In the genomic region with DNA sequence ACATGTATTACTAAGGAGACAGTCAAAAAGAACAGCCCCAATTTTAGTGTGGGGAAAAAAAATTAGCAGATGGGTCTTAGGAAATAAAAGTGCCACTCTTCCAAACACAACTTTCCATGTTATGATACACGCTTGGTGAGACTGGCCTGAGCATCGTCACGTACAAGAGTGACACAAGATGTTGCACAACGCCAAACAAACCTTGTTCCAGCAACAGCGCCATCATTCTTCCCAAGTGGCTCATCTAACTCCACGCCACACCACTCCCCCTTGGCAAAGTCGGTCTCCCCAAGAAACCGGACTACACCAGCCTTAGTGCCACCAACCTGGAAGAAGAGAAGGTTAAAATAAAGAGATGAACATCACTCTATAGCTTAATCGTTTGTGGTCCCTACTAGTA, we compare ENCODE assay signal across 24 cellular contexts. TPM values are rescaled to one million over a fixed set of nuclear protein-coding genes. Genes with fewer than 3 reads are reported as not detected.
A peak's percentile ranks its signal among the peaks of the same experiment; 100 is the strongest.
DNase-seq lines count a peak whose midpoint lies in the region; ATAC-seq and TF ChIP-seq lines count a peak whose summit lies in the region.
"Had no signal": no experiment of that assay in that cellular context is flagged by ENCODE, and none has a peak within 500 bp of the region (broad histone marks: within the 10 kb centered on the region; RNA-seq: fewer than 3 reads in every experiment).

No MANE protein-coding gene starts in this region.

- H3K79me2 ChIP-seq in GM23248 (ENCODE audit: insufficient read depth): peaks cover 59% of the 10 kb centered on the region
- peaks cover 23% of the 10 kb centered on the region for H3K79me2 ChIP-seq in osteoblast (ENCODE audit: insufficient read depth, low read length)

- H3K9me3 ChIP-seq in GM23248 (ENCODE audit: low read depth) (no peaks in the 10 kb centered on the region), osteoblast (ENCODE audit: low read depth, low read length) (no peaks in the 10 kb centered on the region), tibial nerve (no peaks in the 10 kb centered on the region), esophagus squamous epithelium (no peaks in the 10 kb centered on the region)
- H3K9me3 ChIP-seq: adrenal gland, heart left ventricle, SK-N-SH, stomach, upper lobe of right lung had no signal

- H3K36me3 ChIP-seq in GM23248 (ENCODE audit: low read depth) (peaks cover 17% of the 10 kb centered on the region; the same call in 1 of the 2 replicates), osteoblast (ENCODE audit: insufficient read depth, low read length) (peaks cover 29% of the 10 kb centered on the region), tibial nerve (peaks cover 2 to 42% (median 11%) of the 10 kb centered on the region in 3 donors), esophagus squamous epithelium (peaks cover 0 to 63% (median 22%) of the 10 kb centered on the region in 3 donors)

- peak; percentile 94 for DNase-seq in GM23248
- no peak for DNase-seq in endothelial cell (ENCODE audit: low spot score)
- no peak for DNase-seq in osteoblast (ENCODE audit: insufficient read length, low spot score, missing footprints)
- DNase-seq in tibial nerve (ENCODE audit: low spot score in 2 of 2): peak; percentile 26 to 52
- DNase-seq in esophagus squamous epithelium (lab: John Stamatoyannopoulos, UW): no peak
- DNase-seq in NCI-H2081 (lab: John Stamatoyannopoulos, UW): no peak
- DNase-seq: activated T-cell treated with anti-CD3 and anti-CD28 coated beads for 4 hours; AML-193; CD4-positive, alpha-beta T cell; cerebellar nuclear complex; dorsolateral prefrontal cortex; heart left ventricle; kidney glomerular epithelial cell; NCI-H1105; NCI-H187 treated with DMSO at 0.1 percent for 48 hours; NCI-H524 treated with DMSO at 0.1 percent for 48 hours; PC-3; SK-N-SH; stomach; T-helper 17 cell; upper lobe of right lung had no signal

- intact Hi-C loops in esophagus squamous epithelium (cut with DNase I): no loop called here

- no peaks in the 10 kb centered on the region for H3K9me2 ChIP-seq in GM23248 (ENCODE audit: insufficient read depth)
- H3K9me2 ChIP-seq: SK-N-SH had no signal

- H3K4me2 ChIP-seq in GM23248 (ENCODE audit: unreplicated experiment) (no peak overlapping the region), osteoblast (ENCODE audit: insufficient read depth, low read length) (no peak overlapping the region)
- H3K4me2 ChIP-seq: SK-N-SH had no signal

- H3K4me1 ChIP-seq in GM23248 (ENCODE audit: insufficient read depth): peaks cover 38% of the 10 kb centered on the region
- H3K4me1 ChIP-seq in osteoblast (ENCODE audit: insufficient read depth, low read length): peaks cover 30% of the 10 kb centered on the region
- H3K4me1 ChIP-seq in tibial nerve: peaks cover 0 to 35% (median 13%) of the 10 kb centered on the region in 4 donors
- H3K4me1 ChIP-seq in esophagus squamous epithelium: peaks cover 0 to 25% (median 21%) of the 10 kb centered on the region in 3 donors

- H3K27me3 Mint-ChIP-seq in endothelial cell (ENCODE audit: unreplicated experiment): peaks cover 6% of the 10 kb centered on the region
- H3K27me3 Mint-ChIP-seq: brain; CD4-positive, alpha-beta T cell; T-helper 17 cell had no signal

- H3F3A ChIP-seq in GM23248 (ENCODE audit: insufficient read depth): peaks cover 30% of the 10 kb centered on the region

- no peak for ATAC-seq in HG03159 (IDR thresholded peaks at IDR 0.05; ENCODE audit: unreplicated experiment)
- ATAC-seq: heart left ventricle, PC-3, T-helper 17 cell, upper lobe of right lung had no signal

- TF ChIP-seq CTCF in endothelial cell (IDR thresholded peaks at IDR 0.05; ENCODE audit: unreplicated experiment): no peak
- no peak for TF ChIP-seq CTCF in osteoblast (IDR thresholded peaks at IDR 0.05; ENCODE audit: extremely low read depth, low read depth, low read length)
- TF ChIP-seq CTCF in tibial nerve (IDR thresholded peaks at IDR 0.05): no peak
- no peak for TF ChIP-seq CTCF in esophagus squamous epithelium (IDR thresholded peaks at IDR 0.05)

- no peak overlapping the region for H3K27ac Mint-ChIP-seq in endothelial cell (ENCODE audit: unreplicated experiment)
- H3K27ac Mint-ChIP-seq: CD4-positive, alpha-beta T cell had no signal

- H3K27ac ChIP-seq in GM23248 (peak overlapping the region; percentile 70), osteoblast (ENCODE audit: low read depth, low read length) (peak overlapping the region; percentile 61), tibial nerve (no peak overlapping the region), esophagus squamous epithelium (no peak overlapping the region)
- H3K27ac ChIP-seq: dorsolateral prefrontal cortex, stomach, upper lobe of right lung had no signal

- H4K20me1 ChIP-seq in GM23248 (ENCODE audit: insufficient read depth): no peaks in the 10 kb centered on the region
- H4K20me1 ChIP-seq in osteoblast (ENCODE audit: insufficient read depth, low read length): no peaks in the 10 kb centered on the region

- WGBS in GM23248 (ENCODE audit: low coverage in 1 of 2, low lambda C conversion rate in 2 of 2, missing lambda C conversion rate in 2 of 2), 2 experiments: 21 to 26% methylated on average over 9 of the region's 9 CpGs
- 88 to 94% methylated on average over 9 of the region's 9 CpGs for WGBS in tibial nerve, 2 donors
- 87 to 93% methylated on average over 9 of the region's 9 CpGs for WGBS in esophagus squamous epithelium, 2 donors

- H3K4me1 Mint-ChIP-seq in endothelial cell (ENCODE audit: unreplicated experiment): peaks cover 26% of the 10 kb centered on the region

- in situ Hi-C loops in GM23248 (cut with MboI): no loop called here

- H2AFZ ChIP-seq in GM23248 (no peak overlapping the region), osteoblast (ENCODE audit: low read length) (no peak overlapping the region)

- peak overlapping the region; percentile 74 for H3K4me3 Mint-ChIP-seq in endothelial cell (ENCODE audit: unreplicated experiment)
- H3K4me3 Mint-ChIP-seq: brain; CD4-positive, alpha-beta T cell; T-helper 17 cell had no signal

- TF ChIP-seq POLR2A in tibial nerve (IDR thresholded peaks at IDR 0.05) (no peak), esophagus squamous epithelium (IDR thresholded peaks at IDR 0.05) (no peak)

- H3K9ac ChIP-seq in GM23248: no peak overlapping the region
- H3K9ac ChIP-seq: SK-N-SH had no signal

- no peaks in the 10 kb centered on the region for H3K9me3 Mint-ChIP-seq in endothelial cell (ENCODE audit: unreplicated experiment)
- H3K9me3 Mint-ChIP-seq: brain; CD4-positive, alpha-beta T cell had no signal

- H3K4me3 ChIP-seq in GM23248 (no peak overlapping the region), osteoblast (ENCODE audit: insufficient read depth, low read length) (no peak overlapping the region), tibial nerve (no peak overlapping the region), esophagus squamous epithelium (no peak overlapping the region)
- H3K4me3 ChIP-seq: adrenal gland, dorsolateral prefrontal cortex, heart left ventricle, stomach, upper lobe of right lung had no signal

- H3K36me3 Mint-ChIP-seq in endothelial cell (ENCODE audit: low read depth, unreplicated experiment): peaks cover 21% of the 10 kb centered on the region

- peak in 1 of 2 donors; percentile 69 for TF ChIP-seq EP300 in tibial nerve (IDR thresholded peaks at IDR 0.05)

- no peaks in the 10 kb centered on the region for H3K27me3 ChIP-seq in GM23248 (replicated peaks; ENCODE audit: insufficient read depth)
- no peaks in the 10 kb centered on the region for H3K27me3 ChIP-seq in osteoblast (ENCODE audit: insufficient read depth, low read length)
- H3K27me3 ChIP-seq in tibial nerve: no peaks in the 10 kb centered on the region
- H3K27me3 ChIP-seq in esophagus squamous epithelium: no peaks in the 10 kb centered on the region
- H3K27me3 ChIP-seq: adrenal gland, dorsolateral prefrontal cortex, heart left ventricle, stomach, upper lobe of right lung had no signal

RNA-seq across cellular contexts. Expression of gene CLIP1, which starts 58.7 kb away (rescaled TPM):
- total RNA-seq in GM23248 (2014; rRNA removed; shearing (Covaris generic)): 52.5 and 61.7 TPM in 2 replicates
- polyA plus RNA-seq in GM23248 (2016; fragmentation: Nextera tagmentation; extraction: Ambion mirVana): 74.5 and 77.8 TPM in 2 replicates
- total RNA-seq in endothelial cell (ENCODE audit: unreplicated experiment) (57.7 TPM), osteoblast (90.8 and 103 TPM in 2 replicates), tibial nerve (100 to 1,000 TPM in 1 of 4 donors, 10 to 100 TPM in 3; 89.2 to 105 (median 90.9) TPM), esophagus squamous epithelium (100 to 1,000 TPM in 3 of 4 donors, 10 to 100 TPM in 1; 78.7 to 147 (median 118) TPM)

Comparison
In these comparisons a context has a peak if more than half of its experiments do, and no peak if none do; other contexts are left out.
1. DNase-seq: peak in GM23248 (single experiment) and tibial nerve (2 of 2); none in endothelial cell (single experiment), osteoblast (single experiment), esophagus squamous epithelium (single experiment) and NCI-H2081 (0 of 2).
2. H3K27ac ChIP-seq: peak in GM23248 (single experiment) and osteoblast (single experiment); none in tibial nerve (0 of 4) and esophagus squamous epithelium (0 of 4).